9 cellular contexts compared by ENCODE assay signal in genomic region chr17:9959377-9959981, GRCh38. TPM values are rescaled to one million over a fixed set of nuclear protein-coding genes. Genes with fewer than 3 reads are reported as not detected.
DNase-seq lines count a peak whose midpoint lies in the region; ATAC-seq, FAIRE-seq and TF ChIP-seq lines count a peak whose summit lies in the region.
"Had no signal": no experiment of that assay in that cellular context is flagged by ENCODE, and none has a peak within 500 bp of the region (broad histone marks: within the 10 kb centered on the region; RNA-seq: fewer than 3 reads in every experiment).

No MANE protein-coding gene starts in this region.

- no peaks in the 10 kb centered on the region for H3K4me1 ChIP-seq in GM12878 (ENCODE audit: control insufficient read depth, insufficient read depth, low read length)
- peaks cover 10% of the 10 kb centered on the region for H3K4me1 ChIP-seq in suprapubic skin

- no peak for TF ChIP-seq EP300 in GM12878 (IDR thresholded peaks at IDR 0.05; ENCODE audit: borderline replicate concordance in 1 of 2, control insufficient read depth in 1 of 2, low read depth in 2 of 2, low read length in 2 of 2)
- TF ChIP-seq EP300 in suprapubic skin (IDR thresholded peaks at IDR 0.05), result no peak

- CTCF ChIA-PET in GM12878 (lab: Yijun Ruan, JAX), result interaction anchor here (3.2 kb wide), 1 partner anchor 34 kb away, joined by 11 read pairs; no protein-coding TSS in a partner anchor

- H3K27ac ChIP-seq in GM12878 (ENCODE audit: control insufficient read depth, insufficient read depth), result no peak overlapping the region
- peak overlapping the region; percentile 6 for H3K27ac ChIP-seq in temporal lobe (ENCODE audit: low read depth, low read length)
- H3K27ac ChIP-seq in suprapubic skin, result no peak overlapping the region

- FAIRE-seq in GM12878 (lab: Jason Lieb, UNC), result peak; percentile 84

- DNase-seq in NCI-H1105 treated with DMSO at 0.1 percent for 48 hours (lab: John Stamatoyannopoulos, UW) (peak; percentile 36), NCI-H1105 (lab: John Stamatoyannopoulos, UW) (no peak), MV-4-11 (lab: John Stamatoyannopoulos, UW) (peak; percentile 42), GM12878 (ENCODE audit: low read depth, low spot score) (no peak), islet precursor cell (peak; percentile 91), NCI-H2107 treated with DMSO at 0.1 percent for 48 hours (lab: John Stamatoyannopoulos, UW; ENCODE audit: unreplicated experiment) (no peak), suprapubic skin (ENCODE audit: low spot score in 2 of 2) (no peak)

- intact Hi-C loops in GM12878 (cut with micrococcal nuclease; ENCODE audit: unreplicated experiment), result loop anchor here (1.0 kb wide), 1 partner anchor 35 kb away; no protein-coding TSS in a partner anchor

- SMC1A ChIA-PET in GM12878 (lab: Charles Lee; ENCODE audit: uncharacterized antibody, unreplicated experiment), result no interaction called here

- in situ Hi-C loops in GM12878 (cut with MboI), result no loop called here

- H3K4me2 ChIP-seq in GM12878 (ENCODE audit: control insufficient read depth, insufficient read depth), result no peak overlapping the region

- TF ChIP-seq RAD21 in GM12878 (IDR thresholded peaks at IDR 0.05; ENCODE audit: insufficient read depth, low read depth, low read length), result peak; percentile 29; the same call in 1 of the 2 replicates

- H2AFZ ChIP-seq in GM12878 (ENCODE audit: control insufficient read depth, low read depth, low read length), result no peak overlapping the region

- H3K36me3 ChIP-seq in GM12878 (ENCODE audit: control insufficient read depth in 2 of 2, insufficient read depth in 2 of 2, low read length in 1 of 2) (no peaks in the 10 kb centered on the region), suprapubic skin (no peaks in the 10 kb centered on the region)

- H3K9ac ChIP-seq in GM12878 (ENCODE audit: control insufficient read depth, insufficient read depth, low read length), result no peak overlapping the region

- POLR2A ChIA-PET in GM12878 (lab: Charles Lee), result no interaction called here

- H3K79me2 ChIP-seq in GM12878 (ENCODE audit: control insufficient read depth, insufficient read depth, low read length), result no peaks in the 10 kb centered on the region

- H3K27me3 ChIP-seq in GM12878 (replicated peaks in 1 of 2; ENCODE audit: control insufficient read depth in 2 of 2, insufficient read depth in 2 of 2, low read length in 1 of 2) (no peaks in the 10 kb centered on the region), suprapubic skin (no peaks in the 10 kb centered on the region)

- no peaks in the 10 kb centered on the region for H3K9me3 ChIP-seq in GM12878 (replicated peaks; ENCODE audit: control insufficient read depth, insufficient read depth, low read length)
- no peaks in the 10 kb centered on the region for H3K9me3 ChIP-seq in suprapubic skin

- 25% methylated on average over 16 of the region's 22 CpGs for WGBS in GM12878 (ENCODE audit: insufficient coverage, insufficient replicate concordance, low lambda C conversion rate, missing lambda C conversion rate)
- WGBS in suprapubic skin, result 23% methylated on average over 20 of the region's 22 CpGs

- ATAC-seq in GM12878, result peak; percentile 74

- H3K4me3 ChIP-seq in GM12878 (no peak overlapping the region), suprapubic skin (no peak overlapping the region)

- RAD21 ChIA-PET in GM12878 (lab: Charles Lee; ENCODE audit: unreplicated experiment), result no interaction called here

- TF ChIP-seq POLR2A in GM12878 (IDR thresholded peaks at IDR 0.05; ENCODE audit: low read depth, low read length) (no peak), suprapubic skin (IDR thresholded peaks at IDR 0.05) (no peak)

- BruUV-seq in GM12878 (replicated peaks; lab: Mats Ljungman, UMichigan), result no TSS peak

- H4K20me1 ChIP-seq in GM12878 (ENCODE audit: control insufficient read depth, insufficient read depth), result no peaks in the 10 kb centered on the region; the same call in 1 of the 2 replicates

- TF ChIP-seq CTCF in GM12878 (IDR thresholded peaks at IDR 0.05 in 2 of 3, conservative IDR thresholded peaks at IDR 0.05 in 1 of 3; ENCODE audit: control insufficient read depth in 2 of 3, extremely low read depth in 1 of 3, insufficient read depth in 1 of 3, low read depth in 3 of 3, low read length in 3 of 3), result peak; percentile 52 to 59 (median 52); a peak in 5 of 6 replicates
- peak in 1 of 2 donors; percentile 27 for TF ChIP-seq CTCF in suprapubic skin (IDR thresholded peaks at IDR 0.05)

TF ChIP-seq in GM12878, 131 proteins besides CTCF, POLR2A, EP300 and RAD21:
- TF ChIP-seq SMC3 (IDR thresholded peaks at IDR 0.05; ENCODE audit: borderline replicate concordance, low read length) (peak; percentile 47), NKRF (conservative IDR thresholded peaks at IDR 0.05) (no peak)

RNA-seq across cellular contexts. Expression of gene RCVRN, which starts 54.4 kb away (rescaled TPM):
- not detected in 2 replicates for total RNA-seq in GM12878 (2013; cell fraction: nucleolus; rRNA removed)
- 0.23 TPM in 1 of 2 replicates, not detected in the other for total RNA-seq in GM12878 (2014; rRNA removed)
- total RNA-seq in GM12878 (2014; rRNA removed; fragmentation: Illumina TruSeq; extraction: Trizol), result not detected in 2 replicates
- 0.13 TPM in 1 of 2 replicates, not detected in the other for total RNA-seq in GM12878 (2021)
- not detected for polyA plus RNA-seq in GM12878 (2011; ENCODE audit: low read depth)
- 0.07 TPM in 1 of 2 replicates, not detected in the other for polyA plus RNA-seq in GM12878 (2011; rRNA removed)
- polyA plus RNA-seq in GM12878 (2011; cell fraction: cytosol; rRNA removed), result not detected in 2 replicates
- 0.07 TPM in 2 replicates for polyA plus RNA-seq in GM12878 (2011; cell fraction: nucleus; rRNA removed)
- polyA plus RNA-seq in GM12878 (2012), result 0.08 and 0.11 TPM in 2 replicates
- 0.19 TPM in 1 of 2 replicates, not detected in the other for polyA plus RNA-seq in GM12878 (2014; fragmentation: Illumina TruSeq; extraction: Trizol)
- polyA plus RNA-seq in GM12878 (2014; fragmentation: Nextera tagmentation; extraction: Ambion mirVana), result under 1 TPM in 1 of 2 experiments, not detected in 1; 0.09 TPM
- 0.03 TPM in 1 of 2 replicates, not detected in the other for polyA plus RNA-seq in GM12878 (2014; rRNA removed)
- not detected for polyA plus RNA-seq in GM12878 (2016; fragmentation: Nextera tagmentation; extraction: Ambion mirVana)
- 0.15 TPM in 1 of 2 replicates, not detected in the other for polyA minus RNA-seq in GM12878 (2011; rRNA and poly(A)+ RNA removed)
- not detected in 2 replicates for polyA minus RNA-seq in GM12878 (2011; cell fraction: cytosol; rRNA and poly(A)+ RNA removed)
- 0.12 and 0.19 TPM in 2 replicates for polyA minus RNA-seq in GM12878 (2011; cell fraction: nucleus; rRNA and poly(A)+ RNA removed)
- total RNA-seq in temporal lobe, result not detected
- total RNA-seq in suprapubic skin, result 1 to 10 TPM in 1 of 4 donors, under 1 TPM in 3; 0.42 to 1.9 (median 0.69) TPM
- total RNA-seq: activated CD8-positive, alpha-beta memory T cell treated with anti-CD3 and anti-CD28 coated beads for 36 hours had no signal

Comparison
In these comparisons a context has a peak if more than half of its experiments do, and no peak if none do; other contexts are left out.
1. DNase-seq: peak in NCI-H1105 treated with DMSO at 0.1 percent for 48 hours (single experiment), MV-4-11 (single experiment) and islet precursor cell (single experiment); none in NCI-H1105 (single experiment), GM12878 (single experiment), NCI-H2107 treated with DMSO at 0.1 percent for 48 hours (single experiment) and suprapubic skin (0 of 2).